8 cellular contexts compared by ENCODE assay signal in the genomic region with DNA sequence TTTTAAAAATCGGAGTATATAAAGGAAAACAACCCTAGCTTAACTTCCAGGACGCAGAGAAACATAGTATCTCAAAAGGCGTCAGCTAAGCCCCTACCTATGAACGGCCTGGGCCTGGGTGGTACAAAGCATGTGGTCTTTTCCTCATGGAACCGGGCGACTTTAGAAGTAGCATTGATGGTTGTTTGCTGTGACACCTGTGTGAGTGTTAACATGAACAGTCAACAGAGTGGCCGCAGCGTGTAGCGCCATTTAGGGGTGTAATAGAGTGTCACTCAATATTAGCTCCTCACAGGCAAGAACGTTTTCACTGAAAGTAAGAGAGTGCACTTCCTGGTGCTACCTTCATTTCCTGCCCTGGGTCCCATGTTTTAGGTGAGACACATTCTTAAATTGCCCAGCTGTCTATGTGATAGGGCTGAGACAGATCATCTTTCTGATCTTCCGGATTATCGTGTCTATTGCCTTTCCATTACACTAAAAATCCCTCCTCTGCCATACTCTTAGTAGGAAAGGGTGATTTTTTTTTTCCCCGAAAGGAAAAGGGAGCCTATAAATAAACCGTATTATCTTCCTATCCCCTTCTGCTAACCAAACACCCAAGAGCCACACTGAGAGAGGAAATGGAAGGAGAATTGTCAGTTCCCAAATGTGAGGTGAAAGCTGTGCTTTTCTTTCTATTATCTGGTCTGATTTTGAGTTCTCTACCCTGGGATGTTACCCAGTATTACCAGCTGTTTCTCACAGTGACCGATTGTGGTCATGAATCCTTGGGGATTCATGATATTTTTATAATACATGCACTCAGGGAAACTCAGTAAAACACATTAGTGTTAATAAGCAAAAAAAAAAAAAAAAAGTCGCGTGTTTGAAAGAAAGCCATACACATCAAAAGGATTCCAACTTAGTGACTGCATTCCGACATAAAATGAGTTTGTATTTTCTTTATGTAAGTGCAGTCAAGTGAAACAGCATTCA. TPM values are rescaled to one million over a fixed set of nuclear protein-coding genes. Genes with fewer than 3 reads are reported as not detected.
DNase-seq lines count a peak whose midpoint lies in the region; ATAC-seq and TF ChIP-seq lines count a peak whose summit lies in the region.

No MANE protein-coding gene starts in this region.

- intact Hi-C loops in heart left ventricle (cut with DNase I) (no loop called here), Right ventricle myocardium inferior (cut with DNase I) (no loop called here), esophagus muscularis mucosa (cut with DNase I) (loop anchor here (5.0 kb wide), 1 partner anchor 592 kb away; the partner anchor contains the start of gene CYBRD1), uterus (cut with DNase I; ENCODE audit: low total_unique reads) (no loop called here)

- no peaks in the 10 kb centered on the region for H3K9me3 Mint-ChIP-seq in osteocyte (ENCODE audit: unreplicated experiment)

- DNase-seq in heart left ventricle (no peak), Right ventricle myocardium inferior (ENCODE audit: missing footprints) (no peak), NCI-H69 (lab: John Stamatoyannopoulos, UW) (peak; percentile 51), esophagus muscularis mucosa (ENCODE audit: extremely low spot score) (no peak), osteocyte (ENCODE audit: extremely low spot score, unreplicated experiment) (no peak), uterus (no peak)
- peak; percentile 46 for DNase-seq in activated CD8-positive, alpha-beta memory T cell treated with anti-CD3 and anti-CD28 coated beads, Interleukin-2, amount 50 U/mL, for 4 hours

- ATAC-seq in heart left ventricle (peak in 2 of 4 donors; percentile 1 to 14), Right ventricle myocardium inferior (no peak), HG03196 (IDR thresholded peaks at IDR 0.05; ENCODE audit: unreplicated experiment) (peak; percentile 33)

- H3K4me1 ChIP-seq in heart left ventricle (peaks cover 0 to 47% (median 36%) of the 10 kb centered on the region in 12 donors), esophagus muscularis mucosa (peaks cover 22 to 39% (median 38%) of the 10 kb centered on the region in 4 donors), uterus (no peaks in the 10 kb centered on the region)

- H3K36me3 Mint-ChIP-seq in osteocyte (ENCODE audit: unreplicated experiment), result peaks cover 3% of the 10 kb centered on the region

- TF ChIP-seq POLR2A in heart left ventricle (IDR thresholded peaks at IDR 0.05), result no peak
- TF ChIP-seq POLR2A in esophagus muscularis mucosa (IDR thresholded peaks at IDR 0.05; ENCODE audit: low read depth), result no peak
- TF ChIP-seq POLR2A in uterus (IDR thresholded peaks at IDR 0.05), result no peak

- no peaks in the 10 kb centered on the region for H3K9me3 ChIP-seq in heart left ventricle
- no peaks in the 10 kb centered on the region for H3K9me3 ChIP-seq in esophagus muscularis mucosa
- no peaks in the 10 kb centered on the region for H3K9me3 ChIP-seq in uterus

- peak overlapping the region; percentile 85 for H3K27ac Mint-ChIP-seq in osteocyte (ENCODE audit: unreplicated experiment)

- H3K4me3 ChIP-seq in heart left ventricle, result peak overlapping the region; percentile 73 to 97 (median 91)
- H3K4me3 ChIP-seq in esophagus muscularis mucosa, result peak overlapping the region; percentile 67 to 93 (median 90)
- peak overlapping the region; percentile 73 to 90 for H3K4me3 ChIP-seq in uterus

- H3K4me1 Mint-ChIP-seq in osteocyte (ENCODE audit: unreplicated experiment), result peaks cover 40% of the 10 kb centered on the region

- TF ChIP-seq EP300 in esophagus muscularis mucosa (IDR thresholded peaks at IDR 0.05), result no peak

- no peak for TF ChIP-seq CTCF in heart left ventricle (IDR thresholded peaks at IDR 0.05)
- TF ChIP-seq CTCF in esophagus muscularis mucosa (IDR thresholded peaks at IDR 0.05), result no peak
- no peak for TF ChIP-seq CTCF in osteocyte (IDR thresholded peaks at IDR 0.05)
- no peak for TF ChIP-seq CTCF in uterus (IDR thresholded peaks at IDR 0.05)

- no peaks in the 10 kb centered on the region for H3K27me3 ChIP-seq in heart left ventricle
- H3K27me3 ChIP-seq in esophagus muscularis mucosa, result no peaks in the 10 kb centered on the region
- no peaks in the 10 kb centered on the region for H3K27me3 ChIP-seq in uterus

- peak overlapping the region; percentile 85 for H3K4me3 Mint-ChIP-seq in osteocyte (ENCODE audit: unreplicated experiment)

- H3K27me3 Mint-ChIP-seq in osteocyte (ENCODE audit: unreplicated experiment), result no peaks in the 10 kb centered on the region

- peaks cover 0 to 9% (median 0%) of the 10 kb centered on the region in 9 donors for H3K36me3 ChIP-seq in heart left ventricle
- H3K36me3 ChIP-seq in esophagus muscularis mucosa, result peaks cover 0 to 3% (median 0%) of the 10 kb centered on the region in 4 donors
- no peaks in the 10 kb centered on the region for H3K36me3 ChIP-seq in uterus

- 5 to 8% (median 6%) methylated on average over 17 to 18 of the region's 18 CpGs for WGBS in heart left ventricle, 4 donors
- WGBS in esophagus muscularis mucosa, result 14% methylated on average over 18 of the region's 18 CpGs

- peak overlapping the region in 11 of 12 donors; percentile 82 to 97 (median 94) for H3K27ac ChIP-seq in heart left ventricle
- H3K27ac ChIP-seq in esophagus muscularis mucosa (replicated peaks in 1 of 4), result peak overlapping the region; percentile 94 to 97 (median 95)
- H3K27ac ChIP-seq in uterus, result peak overlapping the region; percentile 88 to 89

RNA-seq across cellular contexts. Expression of gene GORASP2, which starts 1.4 kb away (rescaled TPM):
- total RNA-seq in heart left ventricle, result 10 to 100 TPM; 47.5 to 76.1 (median 62.6) TPM
- polyA plus RNA-seq in heart left ventricle, result 10 to 100 TPM; 24.5 to 84.9 TPM
- total RNA-seq in Right ventricle myocardium inferior, result 57.1 TPM
- total RNA-seq in esophagus muscularis mucosa, result 10 to 100 TPM; 32.6 to 54.0 (median 42.1) TPM
- total RNA-seq in osteocyte, result 94.7 and 99.5 TPM in 2 replicates
- 100 to 1,000 TPM in 1 of 4 donors, 10 to 100 TPM in 3; 23.1 to 116 (median 65.4) TPM for total RNA-seq in uterus

Comparison
In these comparisons a context has a peak if more than half of its experiments do, and no peak if none do; other contexts are left out.
1. DNase-seq: peak in NCI-H69 (single experiment) and activated CD8-positive, alpha-beta memory T cell treated with anti-CD3 and anti-CD28 coated beads, Interleukin-2, amount 50 U/mL, for 4 hours (single experiment); none in heart left ventricle (0 of 5), Right ventricle myocardium inferior (single experiment), esophagus muscularis mucosa (single experiment), osteocyte (single experiment) and uterus (0 of 2).
2. Peak in every context shown above with its lines, with median percentiles within 50 percentile points of each other: H3K27ac ChIP-seq and H3K4me3 ChIP-seq.